8 cellular contexts compared by ENCODE assay signal in genomic region chr7:87474046-87474445, GRCh38. TPM values are rescaled to one million over a fixed set of nuclear protein-coding genes. Genes with fewer than 3 reads are reported as not detected.
DNase-seq lines count a peak whose midpoint lies in the region; ATAC-seq and TF ChIP-seq lines count a peak whose summit lies in the region.

No MANE protein-coding gene starts in this region.

- DNase-seq in GM12865 (ENCODE audit: low read depth) (peak; percentile 22), SK-MEL-5 (ENCODE audit: low read depth, low spot score) (peak; percentile 24), myocyte (ENCODE audit: low read depth) (peak; percentile 22), GOT3 (lab: John Stamatoyannopoulos, UW) (no peak)
- no peak for DNase-seq in stimulated activated CD4-positive, alpha-beta T cell treated with anti-CD3 and anti-CD28 coated beads, Interleukin-4, amount 100 ng/mL, for 24 hours
- DNase-seq in activated CD4-positive, alpha-beta memory T cell treated with anti-CD3 and anti-CD28 coated beads for 36 hours = no peak

- no peak overlapping the region for H3K27ac Mint-ChIP-seq in activated CD4-positive, alpha-beta memory T cell treated with anti-CD3 and anti-CD28 coated beads for 36 hours

- no peak overlapping the region for H3K4me3 Mint-ChIP-seq in activated CD4-positive, alpha-beta memory T cell treated with anti-CD3 and anti-CD28 coated beads for 36 hours

- in situ Hi-C loops in SK-MEL-5 (cut with HindIII; ENCODE audit: low pct_unique_long_range_greater_than_20kb, low sequenced_read_pairs) = no loop called here

- TF ChIP-seq CTCF in GM12865 (IDR thresholded peaks at IDR 0.05; ENCODE audit: insufficient read depth, low read depth, low read length, missing control alignments) = no peak

- POLR2A ChIA-PET in activated CD4-positive, alpha-beta memory T cell treated with anti-CD3 and anti-CD28 coated beads for 36 hours (lab: Charles Lee) = no interaction called here

- peaks cover 34% of the 10 kb centered on the region for H3K27me3 Mint-ChIP-seq in activated CD4-positive, alpha-beta memory T cell treated with anti-CD3 and anti-CD28 coated beads for 36 hours

- intact Hi-C loops in activated CD4-positive, alpha-beta memory T cell treated with anti-CD3 and anti-CD28 coated beads for 36 hours (cut with micrococcal nuclease) = no loop called here

- H3K4me3 ChIP-seq in GM12865 (ENCODE audit: low read depth, low read length) = peak overlapping the region; percentile 84

- peaks cover 10% of the 10 kb centered on the region for H3K4me1 Mint-ChIP-seq in activated CD4-positive, alpha-beta memory T cell treated with anti-CD3 and anti-CD28 coated beads for 36 hours (ENCODE audit: low read depth)

- ATAC-seq in HG02610 (IDR thresholded peaks at IDR 0.05; ENCODE audit: unreplicated experiment) = peak; percentile 15
- no peak for ATAC-seq in GM18520 (IDR thresholded peaks at IDR 0.05; ENCODE audit: unreplicated experiment)

- H3K36me3 Mint-ChIP-seq in activated CD4-positive, alpha-beta memory T cell treated with anti-CD3 and anti-CD28 coated beads for 36 hours = no peaks in the 10 kb centered on the region

- H3K9me3 Mint-ChIP-seq in activated CD4-positive, alpha-beta memory T cell treated with anti-CD3 and anti-CD28 coated beads for 36 hours = no peaks in the 10 kb centered on the region

- CTCF ChIA-PET in activated CD4-positive, alpha-beta memory T cell treated with anti-CD3 and anti-CD28 coated beads for 36 hours (lab: Charles Lee) = no interaction called here

RNA-seq across cellular contexts. Expression of gene ABCB4, which starts 1.4 kb away (rescaled TPM):
- 10.1 and 10.7 TPM in 2 replicates for total RNA-seq in SK-MEL-5 (2014; rRNA removed; shearing (Covaris generic))
- 2.5 and 3.8 TPM in 2 replicates for polyA plus RNA-seq in SK-MEL-5 (2015; cell fraction: cytosol; rRNA removed)
- 2.9 and 3.6 TPM in 2 replicates for polyA plus RNA-seq in SK-MEL-5 (2015; cell fraction: nucleus; rRNA removed)
- total RNA-seq in myocyte = 0.42 and 0.96 TPM in 2 replicates
- not detected for polyA plus RNA-seq in myocyte (2012)
- total RNA-seq in activated CD4-positive, alpha-beta memory T cell treated with anti-CD3 and anti-CD28 coated beads for 36 hours = not detected

Comparison
In these comparisons a context has a peak if more than half of its experiments do, and no peak if none do; other contexts are left out.
1. DNase-seq: peak in GM12865 (single experiment), SK-MEL-5 (single experiment) and myocyte (single experiment); none in stimulated activated CD4-positive, alpha-beta T cell treated with anti-CD3 and anti-CD28 coated beads, Interleukin-4, amount 100 ng/mL, for 24 hours (single experiment), GOT3 (single experiment) and activated CD4-positive, alpha-beta memory T cell treated with anti-CD3 and anti-CD28 coated beads for 36 hours (single experiment).